8 cellular contexts compared by ENCODE assay signal in genomic region chr2:161077367-161078210, GRCh38.
DNase-seq lines count a peak whose midpoint lies in the region; ATAC-seq and TF ChIP-seq lines count a peak whose summit lies in the region.

No MANE protein-coding gene starts in this region.

- H3K4me3 ChIP-seq in effector memory CD4-positive, alpha-beta T cell (ENCODE audit: insufficient read depth, low read depth, low read length, poor library complexity, severe bottlenecking), result no peak overlapping the region
- H3K4me3 ChIP-seq in spleen, result peak overlapping the region in 1 of 8 donors; percentile 32

- peak overlapping the region; percentile 39 for H3K27ac ChIP-seq in effector memory CD4-positive, alpha-beta T cell (ENCODE audit: insufficient read depth, low read length, poor library complexity, severe bottlenecking)
- H3K27ac ChIP-seq in spleen, result peak overlapping the region; percentile 38 to 85 (median 77)

- no peaks in the 10 kb centered on the region for H3K9me3 ChIP-seq in effector memory CD4-positive, alpha-beta T cell (ENCODE audit: control insufficient read depth, low read length)
- H3K9me3 ChIP-seq in spleen, result no peaks in the 10 kb centered on the region

- WGBS in spleen, 5 donors, result 8 to 20% (median 11%) methylated on average over 5 of the region's 5 CpGs

- ATAC-seq in GM19395 (IDR thresholded peaks at IDR 0.05; ENCODE audit: unreplicated experiment) (peak; percentile 93), HG03457 (IDR thresholded peaks at IDR 0.05; ENCODE audit: unreplicated experiment) (peak; percentile 86)

- intact Hi-C loops in spleen (cut with DNase I; ENCODE audit: low total_unique reads), result no loop called here

- TF ChIP-seq CTCF in spleen (IDR thresholded peaks at IDR 0.05 in 8 of 11, conservative IDR thresholded peaks at IDR 0.05 in 3 of 11), result no peak

- peaks cover 16% of the 10 kb centered on the region for H3K4me1 ChIP-seq in effector memory CD4-positive, alpha-beta T cell (ENCODE audit: control insufficient read depth, insufficient read depth, low read length, poor library complexity, severe bottlenecking)
- peaks cover 7 to 24% (median 18%) of the 10 kb centered on the region in 6 donors for H3K4me1 ChIP-seq in spleen

- no peak for TF ChIP-seq POLR2A in spleen (IDR thresholded peaks at IDR 0.05)

- DNase-seq in A172 (ENCODE audit: low spot score) (peak; percentile 42), spleen (no peak), NCI-H1417 treated with DMSO at 0.1 percent for 48 hours (lab: John Stamatoyannopoulos, UW) (no peak), NCI-H748 treated with DMSO at 0.1 percent for 48 hours (lab: John Stamatoyannopoulos, UW) (no peak)
- DNase-seq in activated CD4-positive, alpha-beta T cell treated with anti-CD3 and anti-CD28 coated beads for 1 hour, result peak; percentile 16
- peak; percentile 46 to 53 (median 50) for DNase-seq in effector memory CD4-positive, alpha-beta T cell

- H3K36me3 ChIP-seq in effector memory CD4-positive, alpha-beta T cell (ENCODE audit: control insufficient read depth, insufficient read depth, low read length), result no peaks in the 10 kb centered on the region
- no peaks in the 10 kb centered on the region for H3K36me3 ChIP-seq in spleen

- H3K27me3 ChIP-seq in effector memory CD4-positive, alpha-beta T cell (replicated peaks; ENCODE audit: control insufficient read depth, insufficient read depth, low read length, poor library complexity, severe bottlenecking), result no peaks in the 10 kb centered on the region
- H3K27me3 ChIP-seq in spleen (replicated peaks in 1 of 7), result no peaks in the 10 kb centered on the region

Comparison
In these comparisons a context has a peak if more than half of its experiments do, and no peak if none do; other contexts are left out.
1. DNase-seq: peak in A172 (single experiment), activated CD4-positive, alpha-beta T cell treated with anti-CD3 and anti-CD28 coated beads for 1 hour (single experiment) and effector memory CD4-positive, alpha-beta T cell (3 of 3); none in spleen (single experiment), NCI-H1417 treated with DMSO at 0.1 percent for 48 hours (single experiment) and NCI-H748 treated with DMSO at 0.1 percent for 48 hours (single experiment).